9 cellular contexts compared by ENCODE assay signal in genomic region chr12:48198619-48198973, GRCh38. TPM values are rescaled to one million over a fixed set of nuclear protein-coding genes. Genes with fewer than 3 reads are reported as not detected.
DNase-seq lines count a peak whose midpoint lies in the region; ATAC-seq and TF ChIP-seq lines count a peak whose summit lies in the region.
"Had no signal": no experiment of that assay in that cellular context is flagged by ENCODE, and none has a peak within 500 bp of the region (broad histone marks: within the 10 kb centered on the region; RNA-seq: fewer than 3 reads in every experiment).

No MANE protein-coding gene starts in this region.

- peak overlapping the region; percentile 70 for H3K4me2 ChIP-seq in MM.1S (ENCODE audit: low read depth, low read length)

- H3K4me1 ChIP-seq in MM.1S (ENCODE audit: low read length) (no peaks in the 10 kb centered on the region), breast epithelium (no peaks in the 10 kb centered on the region)

- intact Hi-C loops in breast epithelium (cut with DNase I; ENCODE audit: low total_unique reads): no loop called here

- H3K27ac ChIP-seq in MM.1S (ENCODE audit: low read length) (peak overlapping the region; percentile 81), breast epithelium (peak overlapping the region; percentile 99), layer of hippocampus (ENCODE audit: low read depth, low read length) (peak overlapping the region; percentile 92)

- H3K27me3 Mint-ChIP-seq in stimulated activated naive CD8-positive, alpha-beta T cell treated with anti-CD3 and anti-CD28 coated beads, Interleukin-15, amount 100 ng/mL, for 72 hours: peaks cover 17% of the 10 kb centered on the region

- ATAC-seq in GM21367 (IDR thresholded peaks at IDR 0.05; ENCODE audit: unreplicated experiment) (peak; percentile 10), HG03469 (IDR thresholded peaks at IDR 0.05; ENCODE audit: unreplicated experiment) (no peak)
- ATAC-seq in stimulated activated naive CD8-positive, alpha-beta T cell treated with anti-CD3 and anti-CD28 coated beads, Interleukin-15, amount 100 ng/mL, for 72 hours: peak; percentile 41

- H3F3A ChIP-seq in MM.1S (ENCODE audit: insufficient read depth, low read length): peaks cover 11% of the 10 kb centered on the region

- H3K36me3 ChIP-seq in MM.1S (replicated peaks; ENCODE audit: insufficient read depth, low read length): no peaks in the 10 kb centered on the region
- no peaks in the 10 kb centered on the region for H3K36me3 ChIP-seq in breast epithelium

- H3K9me2 ChIP-seq in MM.1S (replicated peaks; ENCODE audit: insufficient read depth, low read length): no peaks in the 10 kb centered on the region

- no peaks in the 10 kb centered on the region for H3K9me3 ChIP-seq in MM.1S (replicated peaks; ENCODE audit: insufficient read depth, low read length)
- H3K9me3 ChIP-seq in breast epithelium: peaks cover 3 to 6% of the 10 kb centered on the region in 2 donors

- no peaks in the 10 kb centered on the region for H4K20me1 ChIP-seq in MM.1S (ENCODE audit: insufficient read depth, low read length)

- TF ChIP-seq POLR2A in breast epithelium (IDR thresholded peaks at IDR 0.05): no peak

- peak overlapping the region; percentile 96 for H3K9ac ChIP-seq in MM.1S (ENCODE audit: low read length)

- H3K79me2 ChIP-seq in MM.1S (ENCODE audit: low read length): peaks cover 7% of the 10 kb centered on the region; the same call in 1 of the 2 replicates

- DNase-seq in Ammon's horn (ENCODE audit: low spot score) (peak; percentile 27), MM.1S (no peak), breast epithelium (ENCODE audit: low spot score in 2 of 2) (peak in 1 of 2 donors; percentile 44), SK-N-DZ (ENCODE audit: low spot score) (no peak)
- no peak for DNase-seq in stimulated activated naive CD8-positive, alpha-beta T cell treated with anti-CD3 and anti-CD28 coated beads, Interleukin-15, amount 100 ng/mL, for 72 hours

- H3K27me3 ChIP-seq in MM.1S (replicated peaks; ENCODE audit: insufficient read depth, low read length) (no peaks in the 10 kb centered on the region), breast epithelium (no peaks in the 10 kb centered on the region), layer of hippocampus (ENCODE audit: control insufficient read depth, insufficient read depth, low read length) (no peaks in the 10 kb centered on the region)

- H3K4me3 ChIP-seq in MM.1S (ENCODE audit: low read length) (peak overlapping the region; percentile 93), breast epithelium (peak overlapping the region; percentile 69 to 91 (median 77))

- peaks cover 22 to 27% of the 10 kb centered on the region in 2 donors for H3K9me3 Mint-ChIP-seq in stimulated activated naive CD8-positive, alpha-beta T cell treated with anti-CD3 and anti-CD28 coated beads, Interleukin-15, amount 100 ng/mL, for 72 hours

- TF ChIP-seq CTCF in MM.1S (IDR thresholded peaks at IDR 0.05; ENCODE audit: low read length) (no peak), breast epithelium (IDR thresholded peaks at IDR 0.05) (no peak)

- peak overlapping the region; percentile 99 for H3K27ac Mint-ChIP-seq in stimulated activated naive CD8-positive, alpha-beta T cell treated with anti-CD3 and anti-CD28 coated beads, Interleukin-15, amount 100 ng/mL, for 72 hours

- H3K4me3 Mint-ChIP-seq in stimulated activated naive CD8-positive, alpha-beta T cell treated with anti-CD3 and anti-CD28 coated beads, Interleukin-15, amount 100 ng/mL, for 72 hours: peak overlapping the region; percentile 76 to 96

- peak overlapping the region; percentile 94 for H2AFZ ChIP-seq in MM.1S (ENCODE audit: low read length)

- peaks cover 34% of the 10 kb centered on the region for H3K4me1 Mint-ChIP-seq in stimulated activated naive CD8-positive, alpha-beta T cell treated with anti-CD3 and anti-CD28 coated beads, Interleukin-15, amount 100 ng/mL, for 72 hours

RNA-seq across cellular contexts. Expression of gene OR10AD1, which starts 4.5 kb away (rescaled TPM):
- not detected for total RNA-seq in breast epithelium
- polyA plus RNA-seq in SK-N-DZ (2014; cell fraction: cytosol; rRNA removed): not detected in 2 replicates
- not detected in 2 replicates for polyA plus RNA-seq in SK-N-DZ (2014; cell fraction: nucleus; rRNA removed)
- total RNA-seq: glomerular endothelial cell had no signal

RNA-seq across cellular contexts. Expression of gene CCDC184, which starts 15.2 kb away (rescaled TPM):
- 1 to 10 TPM in 1 of 3 donors, under 1 TPM in 2; 0.44 to 2.0 (median 0.48) TPM for total RNA-seq in breast epithelium
- 10.0 and 10.2 TPM in 2 replicates for polyA plus RNA-seq in SK-N-DZ (2014; cell fraction: cytosol; rRNA removed)
- polyA plus RNA-seq in SK-N-DZ (2014; cell fraction: nucleus; rRNA removed): 4.2 and 6.4 TPM in 2 replicates

RNA-seq across cellular contexts. Expression of gene ASB8, which starts 41.3 kb away (rescaled TPM):
- 10 to 100 TPM; 20.6 to 37.2 (median 30.6) TPM for total RNA-seq in breast epithelium
- 21.9 and 25.8 TPM in 2 replicates for polyA plus RNA-seq in SK-N-DZ (2014; cell fraction: cytosol; rRNA removed)
- polyA plus RNA-seq in SK-N-DZ (2014; cell fraction: nucleus; rRNA removed): 9.7 and 22.2 TPM in 2 replicates
